In the genomic region with DNA sequence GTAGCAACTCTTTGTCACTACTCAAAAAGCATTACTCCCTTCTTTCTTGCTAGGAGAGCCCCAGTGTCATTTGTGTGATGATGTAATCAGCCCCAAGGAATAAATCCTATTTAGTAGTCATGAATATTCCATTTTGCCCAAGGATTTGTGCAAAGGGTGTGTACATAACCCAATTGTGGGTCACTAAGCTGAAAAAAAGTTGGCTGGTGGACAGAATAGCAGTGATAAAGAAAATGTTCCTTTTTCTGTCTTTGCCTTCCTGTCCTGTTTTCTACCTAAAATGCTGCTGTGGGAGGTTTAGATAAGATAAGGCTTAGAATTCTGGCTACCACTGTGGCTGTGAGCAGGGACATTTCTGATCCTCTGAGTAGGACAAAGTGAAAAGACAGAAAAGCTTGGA, we compare ENCODE assay signal across 32 cellular contexts.
"Had no signal": no experiment of that assay in that cellular context is flagged by ENCODE, and none has a peak within 500 bp of the region (broad histone marks: within the 10 kb centered on the region; RNA-seq: fewer than 3 reads in every experiment).

No MANE protein-coding gene starts in this region.

- H3K4me3 ChIP-seq: adrenal gland, body of pancreas, breast epithelium had no signal

- H3K4me1 ChIP-seq: adrenal gland, body of pancreas, breast epithelium had no signal

- H3K9me3 ChIP-seq: adrenal gland, body of pancreas, breast epithelium had no signal

- ATAC-seq: activated CD8-positive, alpha-beta T cell treated with anti-CD3 and anti-CD28 coated beads for 36 hours; activated naive CD4-positive, alpha-beta T cell treated with anti-CD3 and anti-CD28 coated beads, Interleukin-2, amount 50 U/mL, for 72 hours; activated T-cell treated with anti-CD3 and anti-CD28 coated beads, Interleukin-2, amount 50 U/mL, for 4 hours; activated T-cell treated with anti-CD3 and anti-CD28 coated beads, Interleukin-2, amount 50 U/mL, for 72 hours; activated T-helper 17 cell treated with anti-CD3 and anti-CD28 coated beads, Interleukin-2, amount 50 U/mL, for 72 hours; body of pancreas had no signal

- H3K36me3 ChIP-seq: adrenal gland, brain microvascular endothelial cell, breast epithelium had no signal

- DNase-seq: activated B cell treated with CpG ODN at 0.5 μM for 24 hours; activated CD4-positive, alpha-beta memory T cell treated with anti-CD3 and anti-CD28 coated beads for 36 hours; activated CD4-positive, alpha-beta T cell treated with anti-CD3 and anti-CD28 coated beads for 4 hours; activated CD4-positive, alpha-beta T cell treated with anti-CD3 and anti-CD28 coated beads, Interleukin-2, amount 10 ng/mL, durations not matched to agents 24 days and 14 days; activated CD4-positive, alpha-beta T cell treated with anti-CD3 and anti-CD28 coated beads, Interleukin-2, amount 50 U/mL, for 1 hour; activated CD4-positive, alpha-beta T cell treated with anti-CD3 and anti-CD28 coated beads, Interleukin-2, amount 50 U/mL, for 4 hours; activated CD4-positive, CD25-positive, alpha-beta regulatory T cell treated with anti-CD3 and anti-CD28 coated beads, Interleukin-2, amount 50 U/mL, for 72 hours; activated CD8-positive, alpha-beta memory T cell treated with anti-CD3 and anti-CD28 coated beads, Interleukin-2, amount 50 U/mL, for 4 hours; activated CD8-positive, alpha-beta T cell treated with anti-CD3 and anti-CD28 coated beads for 36 hours; activated effector memory CD4-positive, alpha-beta T cell treated with anti-CD3 and anti-CD28 coated beads, Interleukin-2, amount 50 U/mL, for 16 hours; activated gamma-delta T cell treated with Interleukin-2 at 50 U/mL for 16 hours; activated naive CD4-positive, alpha-beta T cell; activated naive CD4-positive, alpha-beta T cell treated with anti-CD3 and anti-CD28 coated beads for 36 hours; activated naive CD4-positive, alpha-beta T cell treated with anti-CD3 and anti-CD28 coated beads, Interleukin-2, amount 50 U/mL, for 16 hours; activated naive CD8-positive, alpha-beta T cell treated with anti-CD3 and anti-CD28 coated beads for 36 hours; activated T-cell treated with anti-CD3 and anti-CD28 coated beads for 4 hours; activated T-cell treated with anti-CD3 and anti-CD28 coated beads, Interleukin-2, amount 50 U/mL, for 1 hour; activated T-cell treated with anti-CD3 and anti-CD28 coated beads, Interleukin-2, amount 50 U/mL, for 4 hours; activated T-cell treated with anti-CD3 and anti-CD28 coated beads, Interleukin-2, amount 50 U/mL, for 72 hours; adrenal gland; amniotic stem cell; aorta; body of pancreas; brain microvascular endothelial cell; central memory CD4-positive, alpha-beta T cell; T-helper 1 cell; T-helper 2 cell; T-helper 9 cell had no signal

- H3K27me3 ChIP-seq: adrenal gland, body of pancreas, brain microvascular endothelial cell had no signal

- H3K27ac ChIP-seq: adrenal gland, body of pancreas, brain microvascular endothelial cell, breast epithelium, VCaP had no signal
